2 cellular contexts compared by ENCODE assay signal in the genomic region with DNA sequence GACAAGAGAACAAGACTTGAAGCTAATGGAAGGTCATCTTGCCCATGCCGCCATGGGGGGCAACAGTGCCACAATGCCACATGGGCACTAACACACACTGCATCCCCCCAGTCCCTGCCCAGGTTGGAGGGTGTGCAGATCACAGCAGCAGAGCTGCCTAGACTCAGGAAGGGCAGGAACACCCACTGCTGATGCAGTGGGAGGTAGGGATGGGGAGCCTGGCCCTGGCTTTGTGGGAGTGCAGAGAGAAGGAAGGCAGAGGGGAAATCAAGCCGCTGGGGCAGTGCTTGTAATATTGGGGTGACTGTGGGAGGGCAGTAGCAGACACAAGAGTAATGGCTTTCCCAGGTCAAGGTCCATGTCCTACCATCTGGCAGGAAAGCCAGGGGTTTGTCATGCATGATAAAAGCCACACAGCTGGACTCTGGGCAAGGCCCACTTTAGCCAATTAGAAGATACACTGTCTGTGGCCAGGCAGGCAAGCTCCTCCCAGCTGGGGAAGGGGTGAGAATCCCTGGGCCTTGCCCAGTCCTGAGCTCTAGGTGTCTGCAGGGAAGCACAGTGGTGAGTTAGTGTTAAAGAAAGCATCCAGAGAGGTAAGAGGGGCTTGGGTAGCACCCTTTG.
TF ChIP-seq lines count a peak whose summit lies in the region.

No MANE protein-coding gene starts in this region.

TF ChIP-seq in GM23338, 12 proteins besides CTCF, POLR2A, EP300 and RAD21:
- TF ChIP-seq ZNF114 (CRISPR knock-in tag; IDR thresholded peaks at IDR 0.05) = no peak
- TF ChIP-seq, protein P1, sequence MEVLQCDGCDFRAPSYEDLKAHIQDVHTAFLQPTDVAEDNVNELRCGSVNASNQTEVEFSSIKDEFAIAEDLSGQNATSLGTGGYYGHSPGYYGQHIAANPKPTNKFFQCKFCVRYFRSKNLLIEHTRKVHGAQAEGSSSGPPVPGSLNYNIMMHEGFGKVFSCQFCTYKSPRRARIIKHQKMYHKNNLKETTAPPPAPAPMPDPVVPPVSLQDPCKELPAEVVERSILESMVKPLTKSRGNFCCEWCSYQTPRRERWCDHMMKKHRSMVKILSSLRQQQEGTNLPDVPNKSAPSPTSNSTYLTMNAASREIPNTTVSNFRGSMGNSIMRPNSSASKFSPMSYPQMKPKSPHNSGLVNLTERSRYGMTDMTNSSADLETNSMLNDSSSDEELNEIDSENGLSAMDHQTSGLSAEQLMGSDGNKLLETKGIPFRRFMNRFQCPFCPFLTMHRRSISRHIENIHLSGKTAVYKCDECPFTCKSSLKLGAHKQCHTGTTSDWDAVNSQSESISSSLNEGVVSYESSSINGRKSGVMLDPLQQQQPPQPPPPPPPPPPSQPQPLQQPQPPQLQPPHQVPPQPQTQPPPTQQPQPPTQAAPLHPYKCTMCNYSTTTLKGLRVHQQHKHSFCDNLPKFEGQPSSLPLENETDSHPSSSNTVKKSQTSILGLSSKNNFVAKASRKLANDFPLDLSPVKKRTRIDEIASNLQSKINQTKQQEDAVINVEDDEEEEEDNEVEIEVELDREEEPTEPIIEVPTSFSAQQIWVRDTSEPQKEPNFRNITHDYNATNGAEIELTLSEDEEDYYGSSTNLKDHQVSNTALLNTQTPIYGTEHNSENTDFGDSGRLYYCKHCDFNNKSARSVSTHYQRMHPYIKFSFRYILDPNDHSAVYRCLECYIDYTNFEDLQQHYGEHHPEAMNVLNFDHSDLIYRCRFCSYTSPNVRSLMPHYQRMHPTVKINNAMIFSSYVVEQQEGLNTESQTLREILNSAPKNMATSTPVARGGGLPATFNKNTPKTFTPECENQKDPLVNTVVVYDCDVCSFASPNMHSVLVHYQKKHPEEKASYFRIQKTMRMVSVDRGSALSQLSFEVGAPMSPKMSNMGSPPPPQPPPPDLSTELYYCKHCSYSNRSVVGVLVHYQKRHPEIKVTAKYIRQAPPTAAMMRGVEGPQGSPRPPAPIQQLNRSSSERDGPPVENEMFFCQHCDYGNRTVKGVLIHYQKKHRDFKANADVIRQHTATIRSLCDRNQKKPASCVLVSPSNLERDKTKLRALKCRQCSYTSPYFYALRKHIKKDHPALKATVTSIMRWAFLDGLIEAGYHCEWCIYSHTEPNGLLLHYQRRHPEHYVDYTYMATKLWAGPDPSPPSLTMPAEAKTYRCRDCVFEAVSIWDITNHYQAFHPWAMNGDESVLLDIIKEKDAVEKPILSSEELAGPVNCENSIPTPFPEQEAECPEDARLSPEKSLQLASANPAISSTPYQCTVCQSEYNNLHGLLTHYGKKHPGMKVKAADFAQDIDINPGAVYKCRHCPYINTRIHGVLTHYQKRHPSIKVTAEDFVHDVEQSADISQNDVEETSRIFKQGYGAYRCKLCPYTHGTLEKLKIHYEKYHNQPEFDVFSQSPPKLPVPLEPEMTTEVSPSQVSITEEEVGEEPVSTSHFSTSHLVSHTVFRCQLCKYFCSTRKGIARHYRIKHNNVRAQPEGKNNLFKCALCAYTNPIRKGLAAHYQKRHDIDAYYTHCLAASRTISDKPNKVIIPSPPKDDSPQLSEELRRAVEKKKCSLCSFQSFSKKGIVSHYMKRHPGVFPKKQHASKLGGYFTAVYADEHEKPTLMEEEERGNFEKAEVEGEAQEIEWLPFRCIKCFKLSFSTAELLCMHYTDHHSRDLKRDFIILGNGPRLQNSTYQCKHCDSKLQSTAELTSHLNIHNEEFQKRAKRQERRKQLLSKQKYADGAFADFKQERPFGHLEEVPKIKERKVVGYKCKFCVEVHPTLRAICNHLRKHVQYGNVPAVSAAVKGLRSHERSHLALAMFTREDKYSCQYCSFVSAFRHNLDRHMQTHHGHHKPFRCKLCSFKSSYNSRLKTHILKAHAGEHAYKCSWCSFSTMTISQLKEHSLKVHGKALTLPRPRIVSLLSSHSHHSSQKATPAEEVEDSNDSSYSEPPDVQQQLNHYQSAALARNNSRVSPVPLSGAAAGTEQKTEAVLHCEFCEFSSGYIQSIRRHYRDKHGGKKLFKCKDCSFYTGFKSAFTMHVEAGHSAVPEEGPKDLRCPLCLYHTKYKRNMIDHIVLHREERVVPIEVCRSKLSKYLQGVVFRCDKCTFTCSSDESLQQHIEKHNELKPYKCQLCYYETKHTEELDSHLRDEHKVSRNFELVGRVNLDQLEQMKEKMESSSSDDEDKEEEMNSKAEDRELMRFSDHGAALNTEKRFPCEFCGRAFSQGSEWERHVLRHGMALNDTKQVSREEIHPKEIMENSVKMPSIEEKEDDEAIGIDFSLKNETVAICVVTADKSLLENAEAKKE (CRISPR knock-in tag; IDR thresholded peaks at IDR 0.05) = 0 out of 2 replicates have a peak, but pooled peaks have one; percentile 23

TF ChIP-seq in endothelial cell of umbilical vein, 7 proteins besides CTCF, POLR2A, EP300 and RAD21:
- TF ChIP-seq, protein P2, sequence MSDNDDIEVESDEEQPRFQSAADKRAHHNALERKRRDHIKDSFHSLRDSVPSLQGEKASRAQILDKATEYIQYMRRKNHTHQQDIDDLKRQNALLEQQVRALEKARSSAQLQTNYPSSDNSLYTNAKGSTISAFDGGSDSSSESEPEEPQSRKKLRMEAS (IDR thresholded peaks at IDR 0.05; ENCODE audit: insufficient read depth, insufficient read length) = no peak
- no peak for TF ChIP-seq EZH2 (IDR thresholded peaks at IDR 0.05; ENCODE audit: borderline replicate concordance, low read depth, low read length, severe bottlenecking)
- no peak for TF ChIP-seq GATA2 (IDR thresholded peaks at IDR 0.05; ENCODE audit: insufficient read depth, insufficient read length, low read depth, low read length)
- no peak for TF ChIP-seq POLR2AphosphoS5 (IDR thresholded peaks at IDR 0.05; ENCODE audit: insufficient read depth, low read depth, low read length)
- no peak for TF ChIP-seq JUN (IDR thresholded peaks at IDR 0.05; ENCODE audit: borderline replicate concordance, insufficient read depth, insufficient read length, low read depth)
- TF ChIP-seq FOS (IDR thresholded peaks at IDR 0.05; ENCODE audit: borderline replicate concordance, insufficient read depth, low read length) = no peak
- no peak for TF ChIP-seq MYC (IDR thresholded peaks at IDR 0.05; ENCODE audit: low read depth, low read length)
